Comparison of ENCODE assay signal across 17 cellular contexts in the genomic region with DNA sequence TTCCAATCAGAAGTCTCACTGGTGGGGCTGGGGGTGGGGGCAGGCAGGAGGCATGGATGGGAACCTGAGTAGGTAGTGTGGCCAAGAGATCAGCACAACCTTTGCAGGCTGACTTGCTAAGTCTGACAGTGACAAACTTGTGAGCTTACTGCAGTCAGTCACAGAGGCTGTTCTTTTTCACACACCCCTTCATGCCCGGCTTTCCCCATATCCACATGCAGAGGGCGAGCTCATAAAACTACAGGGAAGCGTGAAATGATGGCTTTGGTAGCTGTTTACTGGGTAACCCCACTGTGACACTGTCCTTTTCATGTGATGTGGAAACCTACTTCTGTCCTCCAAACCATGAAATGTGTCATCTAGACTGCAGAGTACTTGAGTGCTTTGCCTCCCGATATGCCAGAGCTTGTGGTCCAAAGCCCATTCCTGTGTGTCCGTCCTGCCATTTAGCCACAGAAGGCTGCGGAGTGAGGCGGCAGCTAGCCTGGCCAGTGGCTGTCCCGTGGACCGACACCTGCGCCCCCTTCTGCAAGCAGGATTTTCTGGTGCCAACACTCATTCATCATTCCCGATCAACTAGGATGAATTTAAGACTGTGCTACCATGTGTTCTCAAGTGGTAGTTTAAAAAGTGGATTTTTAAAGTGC.
"Had no signal": no experiment of that assay in that cellular context is flagged by ENCODE, and none has a peak within 500 bp of the region (broad histone marks: within the 10 kb centered on the region; RNA-seq: fewer than 3 reads in every experiment).

No MANE protein-coding gene starts in this region.

- H3K4me1 ChIP-seq: transverse colon had no signal

- H3K9me3 Mint-ChIP-seq: activated naive CD4-positive, alpha-beta T cell treated with anti-CD3 and anti-CD28 coated beads for 36 hours; activated T-helper 17 cell treated with anti-CD3 and anti-CD28 coated beads, Interleukin-2, amount 50 U/mL, for 72 hours; mesothelial cell of epicardium; stimulated activated effector memory CD8-positive, alpha-beta T cell treated with anti-CD3 and anti-CD28 coated beads, Interleukin-12 subunit alpha, Interleukin-12 subunit beta, amount 100 ng/mL, for 72 hours had no signal

- H3K27ac Mint-ChIP-seq: activated naive CD4-positive, alpha-beta T cell treated with anti-CD3 and anti-CD28 coated beads for 36 hours; activated T-helper 17 cell treated with anti-CD3 and anti-CD28 coated beads, Interleukin-2, amount 50 U/mL, for 72 hours; mesothelial cell of epicardium had no signal

- ATAC-seq: activated T-helper 17 cell treated with anti-CD3 and anti-CD28 coated beads, Interleukin-2, amount 50 U/mL, for 72 hours; left ventricle myocardium superior; right cardiac atrium; stimulated activated effector memory CD8-positive, alpha-beta T cell treated with anti-CD3 and anti-CD28 coated beads, Interleukin-12 subunit alpha, Interleukin-12 subunit beta, amount 100 ng/mL, for 72 hours had no signal

- H3K27me3 Mint-ChIP-seq: activated T-helper 17 cell treated with anti-CD3 and anti-CD28 coated beads, Interleukin-2, amount 50 U/mL, for 72 hours had no signal

- H3K4me3 Mint-ChIP-seq: activated naive CD4-positive, alpha-beta T cell treated with anti-CD3 and anti-CD28 coated beads for 36 hours; activated T-helper 17 cell treated with anti-CD3 and anti-CD28 coated beads, Interleukin-2, amount 50 U/mL, for 72 hours; mesothelial cell of epicardium; stimulated activated effector memory CD8-positive, alpha-beta T cell treated with anti-CD3 and anti-CD28 coated beads, Interleukin-12 subunit alpha, Interleukin-12 subunit beta, amount 100 ng/mL, for 72 hours had no signal

- H3K4me1 Mint-ChIP-seq: mesothelial cell of epicardium had no signal

- H3K27ac ChIP-seq: neutrophil, transverse colon had no signal

- H3K9me3 ChIP-seq: neutrophil, transverse colon had no signal

- H3K4me3 ChIP-seq: transverse colon had no signal

- DNase-seq: activated CD4-positive, alpha-beta T cell treated with anti-CD3 and anti-CD28 coated beads, Interleukin-2, amount 50 U/mL, for 1 hour; activated CD4-positive, CD25-positive, alpha-beta regulatory T cell; activated naive CD4-positive, alpha-beta T cell treated with anti-CD3 and anti-CD28 coated beads for 36 hours; activated T-cell treated with anti-CD3 and anti-CD28 coated beads for 4 hours; central memory CD4-positive, alpha-beta T cell; cortex of kidney; effector CD8-positive, alpha-beta T cell; erythroblast; kidney; left ventricle myocardium superior; right cardiac atrium; substantia nigra; transverse colon had no signal

- H3K27me3 ChIP-seq: neutrophil, transverse colon had no signal
